ENCODE assay signal across 8 cellular contexts in the genomic region with DNA sequence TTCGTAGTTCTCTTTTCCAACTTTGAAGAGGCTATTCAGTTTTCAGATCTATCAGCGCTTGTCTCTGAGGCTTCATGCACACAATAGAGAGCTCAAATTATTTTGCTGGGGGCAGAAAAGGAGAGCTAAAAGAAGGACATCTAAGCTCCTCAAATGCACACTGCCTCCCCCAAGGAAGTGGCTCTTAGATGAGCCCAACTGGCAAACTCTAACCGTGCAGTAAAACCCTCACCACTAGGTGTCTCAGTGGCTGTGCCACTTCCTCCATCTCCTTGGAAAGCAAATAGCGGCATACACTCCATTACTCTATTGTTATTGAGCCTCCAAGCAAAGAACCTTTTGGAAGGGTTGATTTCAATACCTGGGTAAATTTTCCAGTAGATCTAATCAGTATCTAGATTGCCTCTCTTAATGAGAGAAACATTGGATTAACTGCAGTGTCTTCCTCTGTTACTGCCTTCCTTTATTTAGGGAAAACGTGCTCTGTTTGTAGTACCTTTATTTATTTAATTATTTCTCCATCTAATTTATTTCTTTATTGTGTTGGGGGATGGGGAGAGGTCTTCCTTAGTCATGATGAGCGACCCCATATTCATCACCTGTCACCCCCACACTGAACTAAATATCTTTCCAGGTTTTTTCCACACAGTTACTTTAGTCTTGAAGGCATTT. TPM values are rescaled to one million over a fixed set of nuclear protein-coding genes. Genes with fewer than 3 reads are reported as not detected.
DNase-seq lines count a peak whose midpoint lies in the region; ATAC-seq and TF ChIP-seq lines count a peak whose summit lies in the region.

No MANE protein-coding gene starts in this region.

- TF ChIP-seq CTCF in GM12875 (IDR thresholded peaks at IDR 0.05; ENCODE audit: borderline replicate concordance, insufficient read depth, low read depth, low read length): peak; percentile 86
- TF ChIP-seq CTCF in liver (IDR thresholded peaks at IDR 0.05; ENCODE audit: low read depth, low read length, missing input control): peak; percentile 86

- H3K36me3 ChIP-seq in liver (ENCODE audit: control insufficient read depth in 4 of 4, insufficient read depth in 3 of 4, low read depth in 1 of 4, low read length in 3 of 4): no peaks in the 10 kb centered on the region

- no peak overlapping the region for H3K27ac ChIP-seq in liver (ENCODE audit: low read depth in 1 of 2, low read length in 2 of 2)

- no peaks in the 10 kb centered on the region for H3K27me3 ChIP-seq in liver (ENCODE audit: control insufficient read depth in 4 of 4, insufficient read depth in 4 of 4, low read length in 3 of 4)

- 25% methylated on average over 6 of the region's 6 CpGs for WGBS in liver

- peak; percentile 52 to 81 for DNase-seq in NCI-H524 (lab: John Stamatoyannopoulos, UW)
- DNase-seq in activated CD4-positive, alpha-beta T cell treated with anti-CD3 and anti-CD28 coated beads for 48 hours: peak; percentile 73
- peak; percentile 64 to 84 for DNase-seq in dermis microvascular lymphatic vessel endothelial cell (ENCODE audit: low read depth in 2 of 2)
- peak; percentile 23 to 39 (median 39) for DNase-seq in stimulated activated CD4-positive, alpha-beta T cell treated with anti-CD3 and anti-CD28 coated beads, TNF-alpha, amount 100 ng/mL, for 1 hour (ENCODE audit: low read depth in 3 of 3, low spot score in 1 of 3)

- H3K9ac ChIP-seq in liver (ENCODE audit: low read depth in 1 of 2, low read length in 2 of 2): no peak overlapping the region

- H3K4me1 ChIP-seq in liver (ENCODE audit: control insufficient read depth in 4 of 4, insufficient read depth in 4 of 4, low read length in 3 of 4): no peaks in the 10 kb centered on the region

- H3K4me3 ChIP-seq in GM12875 (ENCODE audit: low read depth, low read length) (no peak overlapping the region), liver (ENCODE audit: low read depth in 1 of 3, low read length in 3 of 3) (no peak overlapping the region)

- ATAC-seq in HG03460 (IDR thresholded peaks at IDR 0.05; ENCODE audit: unreplicated experiment) (peak; percentile 70), HG02642 (IDR thresholded peaks at IDR 0.05; ENCODE audit: poor library complexity, unreplicated experiment) (no peak)

- no peaks in the 10 kb centered on the region for H3K9me3 ChIP-seq in liver (ENCODE audit: control insufficient read depth in 4 of 4, low read length in 3 of 4)

- peak; percentile 93 to 95 for TF ChIP-seq RAD21 in liver (IDR thresholded peaks at IDR 0.05)

TF ChIP-seq in liver, 16 proteins besides CTCF, POLR2A, EP300 and RAD21:
- no peak for TF ChIP-seq GABPA (IDR thresholded peaks at IDR 0.05 in 1 of 2, conservative IDR thresholded peaks at IDR 0.05 in 1 of 2)
- TF ChIP-seq HNF4A (conservative IDR thresholded peaks at IDR 0.05): peak in 1 of 2 donors; percentile 29
- no peak for TF ChIP-seq NR2F2 (IDR thresholded peaks at IDR 0.05)
- no peak for TF ChIP-seq JUND (IDR thresholded peaks at IDR 0.05)
- TF ChIP-seq, protein P1, sequence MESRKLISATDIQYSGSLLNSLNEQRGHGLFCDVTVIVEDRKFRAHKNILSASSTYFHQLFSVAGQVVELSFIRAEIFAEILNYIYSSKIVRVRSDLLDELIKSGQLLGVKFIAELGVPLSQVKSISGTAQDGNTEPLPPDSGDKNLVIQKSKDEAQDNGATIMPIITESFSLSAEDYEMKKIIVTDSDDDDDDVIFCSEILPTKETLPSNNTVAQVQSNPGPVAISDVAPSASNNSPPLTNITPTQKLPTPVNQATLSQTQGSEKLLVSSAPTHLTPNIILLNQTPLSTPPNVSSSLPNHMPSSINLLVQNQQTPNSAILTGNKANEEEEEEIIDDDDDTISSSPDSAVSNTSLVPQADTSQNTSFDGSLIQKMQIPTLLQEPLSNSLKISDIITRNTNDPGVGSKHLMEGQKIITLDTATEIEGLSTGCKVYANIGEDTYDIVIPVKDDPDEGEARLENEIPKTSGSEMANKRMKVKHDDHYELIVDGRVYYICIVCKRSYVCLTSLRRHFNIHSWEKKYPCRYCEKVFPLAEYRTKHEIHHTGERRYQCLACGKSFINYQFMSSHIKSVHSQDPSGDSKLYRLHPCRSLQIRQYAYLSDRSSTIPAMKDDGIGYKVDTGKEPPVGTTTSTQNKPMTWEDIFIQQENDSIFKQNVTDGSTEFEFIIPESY (IDR thresholded peaks at IDR 0.05): no peak
- TF ChIP-seq, protein P2, sequence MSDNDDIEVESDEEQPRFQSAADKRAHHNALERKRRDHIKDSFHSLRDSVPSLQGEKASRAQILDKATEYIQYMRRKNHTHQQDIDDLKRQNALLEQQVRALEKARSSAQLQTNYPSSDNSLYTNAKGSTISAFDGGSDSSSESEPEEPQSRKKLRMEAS (IDR thresholded peaks at IDR 0.05): no peak
- no peak for TF ChIP-seq EGR1 (IDR thresholded peaks at IDR 0.05; ENCODE audit: low read depth in 2 of 2)
- TF ChIP-seq RXRA (IDR thresholded peaks at IDR 0.05): peak; percentile 7 to 27
- TF ChIP-seq FOXA2 (IDR thresholded peaks at IDR 0.05): no peak
- TF ChIP-seq, protein P3, sequence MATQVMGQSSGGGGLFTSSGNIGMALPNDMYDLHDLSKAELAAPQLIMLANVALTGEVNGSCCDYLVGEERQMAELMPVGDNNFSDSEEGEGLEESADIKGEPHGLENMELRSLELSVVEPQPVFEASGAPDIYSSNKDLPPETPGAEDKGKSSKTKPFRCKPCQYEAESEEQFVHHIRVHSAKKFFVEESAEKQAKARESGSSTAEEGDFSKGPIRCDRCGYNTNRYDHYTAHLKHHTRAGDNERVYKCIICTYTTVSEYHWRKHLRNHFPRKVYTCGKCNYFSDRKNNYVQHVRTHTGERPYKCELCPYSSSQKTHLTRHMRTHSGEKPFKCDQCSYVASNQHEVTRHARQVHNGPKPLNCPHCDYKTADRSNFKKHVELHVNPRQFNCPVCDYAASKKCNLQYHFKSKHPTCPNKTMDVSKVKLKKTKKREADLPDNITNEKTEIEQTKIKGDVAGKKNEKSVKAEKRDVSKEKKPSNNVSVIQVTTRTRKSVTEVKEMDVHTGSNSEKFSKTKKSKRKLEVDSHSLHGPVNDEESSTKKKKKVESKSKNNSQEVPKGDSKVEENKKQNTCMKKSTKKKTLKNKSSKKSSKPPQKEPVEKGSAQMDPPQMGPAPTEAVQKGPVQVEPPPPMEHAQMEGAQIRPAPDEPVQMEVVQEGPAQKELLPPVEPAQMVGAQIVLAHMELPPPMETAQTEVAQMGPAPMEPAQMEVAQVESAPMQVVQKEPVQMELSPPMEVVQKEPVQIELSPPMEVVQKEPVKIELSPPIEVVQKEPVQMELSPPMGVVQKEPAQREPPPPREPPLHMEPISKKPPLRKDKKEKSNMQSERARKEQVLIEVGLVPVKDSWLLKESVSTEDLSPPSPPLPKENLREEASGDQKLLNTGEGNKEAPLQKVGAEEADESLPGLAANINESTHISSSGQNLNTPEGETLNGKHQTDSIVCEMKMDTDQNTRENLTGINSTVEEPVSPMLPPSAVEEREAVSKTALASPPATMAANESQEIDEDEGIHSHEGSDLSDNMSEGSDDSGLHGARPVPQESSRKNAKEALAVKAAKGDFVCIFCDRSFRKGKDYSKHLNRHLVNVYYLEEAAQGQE (IDR thresholded peaks at IDR 0.05): no peak
- no peak for TF ChIP-seq HNF4G (IDR thresholded peaks at IDR 0.05)
- TF ChIP-seq FOXA1 (IDR thresholded peaks at IDR 0.05): no peak
- TF ChIP-seq YY1 (IDR thresholded peaks at IDR 0.05): peak; percentile 60

RNA-seq across cellular contexts. Expression of a gene that starts 9.2 kb away (rescaled TPM):
- total RNA-seq in dermis microvascular lymphatic vessel endothelial cell: 127 and 153 TPM in 2 replicates
- total RNA-seq in liver: 100 to 1,000 TPM in 1 of 2 donors, 10 to 100 TPM in 1; 81.2 to 173 TPM
- polyA plus RNA-seq in liver: 10 to 100 TPM; 29.7 to 51.3 TPM
